Comparison of ENCODE assay signal across 8 cellular contexts in the genomic region with DNA sequence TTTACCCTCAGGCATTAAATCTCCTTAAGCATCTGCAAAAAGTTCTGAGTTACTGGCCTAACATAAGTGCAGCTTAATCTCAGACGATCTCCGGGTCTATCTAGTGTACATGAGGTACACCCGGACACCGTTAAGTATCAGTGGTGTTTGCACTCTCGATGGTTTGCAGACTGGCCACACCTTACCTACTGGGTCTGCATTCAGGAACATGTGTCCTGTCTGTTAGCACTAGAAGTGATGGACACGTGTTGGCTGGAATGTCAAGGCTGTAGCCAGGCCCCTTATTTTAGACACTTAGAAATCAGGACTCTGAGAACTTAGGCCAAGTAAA. TPM values are rescaled to one million over a fixed set of nuclear protein-coding genes. Genes with fewer than 3 reads are reported as not detected.
DNase-seq lines count a peak whose midpoint lies in the region; ATAC-seq and TF ChIP-seq lines count a peak whose summit lies in the region.

No MANE protein-coding gene starts in this region.

- H3K4me1 Mint-ChIP-seq in activated CD4-positive, alpha-beta T cell treated with anti-CD3 and anti-CD28 coated beads for 36 hours, result peaks cover 35% of the 10 kb centered on the region
- peaks cover 54% of the 10 kb centered on the region for H3K4me1 Mint-ChIP-seq in activated T-cell treated with anti-CD3 and anti-CD28 coated beads, Interleukin-2, amount 50 U/mL, for 72 hours (ENCODE audit: low read depth)

- peak overlapping the region; percentile 96 for H3K27ac Mint-ChIP-seq in activated CD4-positive, alpha-beta T cell treated with anti-CD3 and anti-CD28 coated beads for 36 hours
- peak overlapping the region; percentile 98 for H3K27ac Mint-ChIP-seq in activated T-cell treated with anti-CD3 and anti-CD28 coated beads, Interleukin-2, amount 50 U/mL, for 72 hours

- no peaks in the 10 kb centered on the region for H3K9me3 ChIP-seq in gastrocnemius medialis

- no peaks in the 10 kb centered on the region for H3K27me3 ChIP-seq in gastrocnemius medialis

- H3K36me3 ChIP-seq in gastrocnemius medialis, result peaks cover 0 to 16% of the 10 kb centered on the region in 2 donors

- no peaks in the 10 kb centered on the region for H3K9me3 Mint-ChIP-seq in activated CD4-positive, alpha-beta T cell treated with anti-CD3 and anti-CD28 coated beads for 36 hours (ENCODE audit: low read depth)
- no peaks in the 10 kb centered on the region for H3K9me3 Mint-ChIP-seq in activated T-cell treated with anti-CD3 and anti-CD28 coated beads, Interleukin-2, amount 50 U/mL, for 72 hours

- peaks cover 49 to 51% of the 10 kb centered on the region in 2 donors for H3K4me1 ChIP-seq in gastrocnemius medialis

- in situ Hi-C loops in gastrocnemius medialis (cut with MboI; ENCODE audit: low sequenced_read_pairs in 4 of 4), result no loop called here

- intact Hi-C loops in activated CD4-positive, alpha-beta T cell treated with anti-CD3 and anti-CD28 coated beads for 36 hours (cut with DNase I, micrococcal nuclease), result no loop called here
- intact Hi-C loops in left cardiac atrium (cut with DNase I) (no loop called here), gastrocnemius medialis (cut with DNase I; ENCODE audit: low total_unique reads) (loop anchor here (10.0 kb wide), 1 partner anchor 185 kb away; no protein-coding TSS in a partner anchor)

- peak; percentile 9 for DNase-seq in activated CD4-positive, alpha-beta T cell treated with anti-CD3 and anti-CD28 coated beads for 36 hours
- DNase-seq in activated CD4-positive, alpha-beta T cell treated with anti-CD3 and anti-CD28 coated beads, Interleukin-2, amount 50 U/mL, for 48 hours, result no peak
- peak in 1 of 2 donors; percentile 5 for DNase-seq in activated T-cell treated with anti-CD3 and anti-CD28 coated beads, Interleukin-2, amount 50 U/mL, for 72 hours
- DNase-seq in left cardiac atrium (no peak), gastrocnemius medialis (no peak), amniotic stem cell (lab: John Stamatoyannopoulos, UW) (no peak), cerebellar nuclear complex (lab: John Stamatoyannopoulos, UW) (no peak)

- ATAC-seq in activated CD4-positive, alpha-beta T cell treated with anti-CD3 and anti-CD28 coated beads for 36 hours, result peak; percentile 1
- peak; percentile 9 for ATAC-seq in HG03460 (IDR thresholded peaks at IDR 0.05; ENCODE audit: unreplicated experiment)
- ATAC-seq in activated T-cell treated with anti-CD3 and anti-CD28 coated beads, Interleukin-2, amount 50 U/mL, for 72 hours (replicated peaks in 1 of 2), result no peak
- peak; percentile 6 to 24 for ATAC-seq in left cardiac atrium
- peak; percentile 53 to 59 for ATAC-seq in gastrocnemius medialis

- peak overlapping the region; percentile 94 to 95 (median 94) for H3K27ac ChIP-seq in gastrocnemius medialis

- H3K4me3 ChIP-seq in gastrocnemius medialis, result peak overlapping the region; percentile 79 to 89 (median 86)

- CTCF ChIA-PET in activated CD4-positive, alpha-beta T cell treated with anti-CD3 and anti-CD28 coated beads for 36 hours (lab: Charles Lee), result interaction anchor here (0.9 kb wide), 1 partner anchor 11 kb away, joined by 3 read pairs; no protein-coding TSS in a partner anchor

- H3K27me3 Mint-ChIP-seq in activated CD4-positive, alpha-beta T cell treated with anti-CD3 and anti-CD28 coated beads for 36 hours, result no peaks in the 10 kb centered on the region
- no peaks in the 10 kb centered on the region for H3K27me3 Mint-ChIP-seq in activated T-cell treated with anti-CD3 and anti-CD28 coated beads, Interleukin-2, amount 50 U/mL, for 72 hours (ENCODE audit: low read depth)

- POLR2A ChIA-PET in activated CD4-positive, alpha-beta T cell treated with anti-CD3 and anti-CD28 coated beads for 36 hours (lab: Charles Lee), result no interaction called here

- H3K36me3 Mint-ChIP-seq in activated CD4-positive, alpha-beta T cell treated with anti-CD3 and anti-CD28 coated beads for 36 hours (ENCODE audit: low read depth), result peaks cover 16% of the 10 kb centered on the region
- peaks cover 3 to 10% of the 10 kb centered on the region in 2 donors for H3K36me3 Mint-ChIP-seq in activated T-cell treated with anti-CD3 and anti-CD28 coated beads, Interleukin-2, amount 50 U/mL, for 72 hours (ENCODE audit: insufficient read depth in 2 of 2)

- peak overlapping the region; percentile 94 for H3K4me3 Mint-ChIP-seq in activated CD4-positive, alpha-beta T cell treated with anti-CD3 and anti-CD28 coated beads for 36 hours
- H3K4me3 Mint-ChIP-seq in activated T-cell treated with anti-CD3 and anti-CD28 coated beads, Interleukin-2, amount 50 U/mL, for 72 hours, result peak overlapping the region; percentile 97 to 98

- TF ChIP-seq POLR2A in gastrocnemius medialis (IDR thresholded peaks at IDR 0.05), result no peak

- TF ChIP-seq CTCF in gastrocnemius medialis (IDR thresholded peaks at IDR 0.05 in 4 of 5, conservative IDR thresholded peaks at IDR 0.05 in 1 of 5), result no peak

RNA-seq across cellular contexts. Expression of gene AGL, which starts 0.8 kb away (rescaled TPM):
- 10 to 100 TPM; 14.6 to 18.3 TPM for total RNA-seq in activated CD4-positive, alpha-beta T cell treated with anti-CD3 and anti-CD28 coated beads for 36 hours
- 10 to 100 TPM; 21.8 to 23.8 TPM for total RNA-seq in activated T-cell treated with anti-CD3 and anti-CD28 coated beads, Interleukin-2, amount 50 U/mL, for 72 hours
- total RNA-seq in left cardiac atrium (10 to 100 TPM; 37.6 to 39.0 TPM), gastrocnemius medialis (100 to 1,000 TPM in 2 of 4 donors, 10 to 100 TPM in 2; 49.3 to 143 (median 103) TPM)

Comparison
In these comparisons a context has a peak if more than half of its experiments do, and no peak if none do; other contexts are left out.
1. ATAC-seq: peak in activated CD4-positive, alpha-beta T cell treated with anti-CD3 and anti-CD28 coated beads for 36 hours (single experiment), HG03460 (single experiment), left cardiac atrium (2 of 2) and gastrocnemius medialis (2 of 2); none in activated T-cell treated with anti-CD3 and anti-CD28 coated beads, Interleukin-2, amount 50 U/mL, for 72 hours (0 of 2).